Comparison of ENCODE assay signal across 11 cellular contexts in genomic region chr10:79079074-79079397, GRCh38. TPM values are rescaled to one million over a fixed set of nuclear protein-coding genes. Genes with fewer than 3 reads are reported as not detected.
DNase-seq lines count a peak whose midpoint lies in the region; ATAC-seq, FAIRE-seq and TF ChIP-seq lines count a peak whose summit lies in the region.
"Had no signal": no experiment of that assay in that cellular context is flagged by ENCODE, and none has a peak within 500 bp of the region (broad histone marks: within the 10 kb centered on the region; RNA-seq: fewer than 3 reads in every experiment).

No MANE protein-coding gene starts in this region.

- H3K36me3 Mint-ChIP-seq in osteocyte (ENCODE audit: unreplicated experiment): no peaks in the 10 kb centered on the region
- no peaks in the 10 kb centered on the region for H3K36me3 Mint-ChIP-seq in activated CD8-positive, alpha-beta T cell treated with anti-CD3 and anti-CD28 coated beads, Interleukin-2, amount 10 ng/mL, durations not matched to agents 7 days and 5 days (ENCODE audit: low read depth)
- H3K36me3 Mint-ChIP-seq in effector memory CD8-positive, alpha-beta T cell (ENCODE audit: insufficient read depth): peaks cover 4% of the 10 kb centered on the region

- ATAC-seq in A549 (no peak), HG02588 (IDR thresholded peaks at IDR 0.05; ENCODE audit: unreplicated experiment) (no peak)
- no peak for ATAC-seq in activated CD8-positive, alpha-beta T cell treated with anti-CD3 and anti-CD28 coated beads, Interleukin-2, amount 10 ng/mL, durations not matched to agents 7 days and 5 days
- ATAC-seq in effector memory CD8-positive, alpha-beta T cell (replicated peaks): no peak

- TF ChIP-seq CTCF in A549 (IDR thresholded peaks at IDR 0.05) (no peak), NB4 (IDR thresholded peaks at IDR 0.05; ENCODE audit: low read depth, low read length) (no peak), osteocyte (IDR thresholded peaks at IDR 0.05) (no peak)

- peak overlapping the region; percentile 69 to 98 for H3K27ac ChIP-seq in A549
- H3K27ac ChIP-seq in esophagus (ENCODE audit: low read depth in 2 of 2, low read length in 1 of 2): peak overlapping the region; percentile 81 to 88

- peak overlapping the region; percentile 95 for H3K27ac Mint-ChIP-seq in osteocyte (ENCODE audit: unreplicated experiment)
- H3K27ac Mint-ChIP-seq in activated CD8-positive, alpha-beta T cell treated with anti-CD3 and anti-CD28 coated beads, Interleukin-2, amount 10 ng/mL, durations not matched to agents 7 days and 5 days: no peak overlapping the region
- peak overlapping the region in 1 of 2 donors; percentile 66 for H3K27ac Mint-ChIP-seq in effector memory CD8-positive, alpha-beta T cell

- CTCF ChIA-PET in A549 (lab: Yijun Ruan, JAX): interaction anchor here (1.0 to 34.5 kb wide), 5 partner anchors 16 to 1032 kb away, joined by 3 to 373 read pairs (median 4); no protein-coding TSS in a partner anchor
- CTCF ChIA-PET in activated CD8-positive, alpha-beta T cell treated with anti-CD3 and anti-CD28 coated beads, Interleukin-2, amount 10 ng/mL, durations not matched to agents 7 days and 5 days (lab: Charles Lee): no interaction called here

- 100% methylated on average over 1 of the region's 1 CpG for WGBS in A549 (ENCODE audit: missing lambda C conversion rate)
- WGBS in esophagus, 2 donors: 71 to 82% methylated on average over 1 of the region's 1 CpG

- no peak for TF ChIP-seq RAD21 in A549 (conservative IDR thresholded peaks at IDR 0.05 in 1 of 2, IDR thresholded peaks at IDR 0.05 in 1 of 2)

- TF ChIP-seq EP300 in A549 (IDR thresholded peaks at IDR 0.05): no peak

- peak overlapping the region; percentile 74 for H3K4me2 ChIP-seq in A549

- H3K27me3 ChIP-seq in esophagus (ENCODE audit: control insufficient read depth in 1 of 2, insufficient read depth in 2 of 2, low read length in 2 of 2): no peaks in the 10 kb centered on the region

- peaks cover 95% of the 10 kb centered on the region for H3K4me1 Mint-ChIP-seq in osteocyte (ENCODE audit: unreplicated experiment)
- peaks cover 13% of the 10 kb centered on the region for H3K4me1 Mint-ChIP-seq in activated CD8-positive, alpha-beta T cell treated with anti-CD3 and anti-CD28 coated beads, Interleukin-2, amount 10 ng/mL, durations not matched to agents 7 days and 5 days (ENCODE audit: low read depth)
- H3K4me1 Mint-ChIP-seq in effector memory CD8-positive, alpha-beta T cell (ENCODE audit: low read depth in 2 of 2): peaks cover 12 to 29% of the 10 kb centered on the region in 2 donors

- no peak for DNase-seq in A549 (ENCODE audit: low read depth in 1 of 2, low spot score in 1 of 2)
- peak; percentile 82 for DNase-seq in NB4 (ENCODE audit: low read depth)
- no peak for DNase-seq in osteocyte (ENCODE audit: extremely low spot score, unreplicated experiment)
- DNase-seq in activated CD4-positive, CD25-positive, alpha-beta regulatory T cell treated with anti-CD3 and anti-CD28 coated beads, Interleukin-2, amount 50 U/mL, for 72 hours: no peak
- no peak for DNase-seq in activated CD8-positive, alpha-beta T cell treated with anti-CD3 and anti-CD28 coated beads, Interleukin-2, amount 10 ng/mL, durations not matched to agents 7 days and 5 days
- no peak for DNase-seq in effector memory CD8-positive, alpha-beta T cell
- DNase-seq: DMS 273 treated with DMSO at 0.1 percent for 48 hours; effector CD8-positive, alpha-beta T cell; naive B cell had no signal

- H3K4me3 Mint-ChIP-seq in osteocyte (ENCODE audit: unreplicated experiment): no peak overlapping the region
- H3K4me3 Mint-ChIP-seq in activated CD8-positive, alpha-beta T cell treated with anti-CD3 and anti-CD28 coated beads, Interleukin-2, amount 10 ng/mL, durations not matched to agents 7 days and 5 days: no peak overlapping the region
- no peak overlapping the region for H3K4me3 Mint-ChIP-seq in effector memory CD8-positive, alpha-beta T cell

- H3K4me3 ChIP-seq in A549: no peak overlapping the region
- no peak overlapping the region for H3K4me3 ChIP-seq in NB4 (ENCODE audit: low read depth, low read length)
- no peak overlapping the region for H3K4me3 ChIP-seq in esophagus (ENCODE audit: low read depth in 1 of 2, low read length in 2 of 2)

- POLR2A ChIA-PET in A549 (lab: Yijun Ruan, JAX): no interaction called here
- POLR2A ChIA-PET in activated CD8-positive, alpha-beta T cell treated with anti-CD3 and anti-CD28 coated beads, Interleukin-2, amount 10 ng/mL, durations not matched to agents 7 days and 5 days (lab: Charles Lee): no interaction called here

- H3K9me3 Mint-ChIP-seq in osteocyte (ENCODE audit: unreplicated experiment): no peaks in the 10 kb centered on the region
- H3K9me3 Mint-ChIP-seq in activated CD8-positive, alpha-beta T cell treated with anti-CD3 and anti-CD28 coated beads, Interleukin-2, amount 10 ng/mL, durations not matched to agents 7 days and 5 days (ENCODE audit: insufficient read depth): no peaks in the 10 kb centered on the region
- H3K9me3 Mint-ChIP-seq in effector memory CD8-positive, alpha-beta T cell: no peaks in the 10 kb centered on the region

- FAIRE-seq in A549 (lab: Jason Lieb, UNC): no peak

- no peak for TF ChIP-seq POLR2A in A549 (IDR thresholded peaks at IDR 0.05; ENCODE audit: low read length)
- no peak for TF ChIP-seq POLR2A in NB4 (IDR thresholded peaks at IDR 0.05; ENCODE audit: extremely low read depth, insufficient read length)

- H3K9me3 ChIP-seq in A549 (no peaks in the 10 kb centered on the region), esophagus (ENCODE audit: control insufficient read depth in 2 of 2, insufficient read depth in 1 of 2, low read depth in 1 of 2, low read length in 1 of 2) (no peaks in the 10 kb centered on the region)

- H3K4me1 ChIP-seq in A549 (peaks cover 100% of the 10 kb centered on the region), esophagus (ENCODE audit: control insufficient read depth in 2 of 2, insufficient read depth in 2 of 2, low read length in 1 of 2) (peaks cover 43 to 87% of the 10 kb centered on the region in 2 donors)

- H3K27me3 Mint-ChIP-seq in osteocyte (ENCODE audit: unreplicated experiment): no peaks in the 10 kb centered on the region
- H3K27me3 Mint-ChIP-seq in activated CD8-positive, alpha-beta T cell treated with anti-CD3 and anti-CD28 coated beads, Interleukin-2, amount 10 ng/mL, durations not matched to agents 7 days and 5 days (ENCODE audit: low read depth): no peaks in the 10 kb centered on the region
- no peaks in the 10 kb centered on the region for H3K27me3 Mint-ChIP-seq in effector memory CD8-positive, alpha-beta T cell

- H3K36me3 ChIP-seq in esophagus (ENCODE audit: control insufficient read depth in 2 of 2, insufficient read depth in 2 of 2, low read length in 1 of 2): peaks cover 0 to 5% of the 10 kb centered on the region in 2 donors

TF ChIP-seq in A549, 52 proteins besides CTCF, POLR2A, EP300 and RAD21:
- no peak for TF ChIP-seq HEYL (CRISPR knock-in tag; IDR thresholded peaks at IDR 0.05)
- TF ChIP-seq RARB (CRISPR knock-in tag; IDR thresholded peaks at IDR 0.05): no peak
- TF ChIP-seq, protein P1, sequence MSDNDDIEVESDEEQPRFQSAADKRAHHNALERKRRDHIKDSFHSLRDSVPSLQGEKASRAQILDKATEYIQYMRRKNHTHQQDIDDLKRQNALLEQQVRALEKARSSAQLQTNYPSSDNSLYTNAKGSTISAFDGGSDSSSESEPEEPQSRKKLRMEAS (IDR thresholded peaks at IDR 0.05): no peak
- TF ChIP-seq GATA3 (IDR thresholded peaks at IDR 0.05; ENCODE audit: borderline replicate concordance): no peak
- TF ChIP-seq MAFK (IDR thresholded peaks at IDR 0.05; ENCODE audit: partially characterized antibody): no peak
- no peak for TF ChIP-seq EHMT2 (IDR thresholded peaks at IDR 0.05; ENCODE audit: low read depth)
- no peak for TF ChIP-seq NPAS2 (CRISPR knock-in tag; IDR thresholded peaks at IDR 0.05; ENCODE audit: borderline replicate concordance)
- no peak for TF ChIP-seq CBX2 (IDR thresholded peaks at IDR 0.05; ENCODE audit: borderline replicate concordance, low read depth)
- TF ChIP-seq FOSL2 (IDR thresholded peaks at IDR 0.05): no peak
- TF ChIP-seq FOSL2 (CRISPR knock-in tag; IDR thresholded peaks at IDR 0.05): no peak
- no peak for TF ChIP-seq CHD2 (IDR thresholded peaks at IDR 0.05; ENCODE audit: low read length, partially characterized antibody)

RNA-seq across cellular contexts. Expression of gene ZMIZ1, which starts 10.3 kb away (rescaled TPM):
- polyA plus RNA-seq in A549 (2011; rRNA removed) (8.1 and 14.7 TPM in 2 replicates), A549 (2017; fragmentation: RNase III; extraction: RNeasy Plus Mini Kit Qiagen cat#74134 plus additional on column Dnase treatment) (29.1 to 30.3 TPM (median 30.1 TPM) in 3 replicates), esophagus (10 to 100 TPM; 29.2 to 29.7 TPM)
- 31.6 and 42.1 TPM in 2 replicates for polyA plus RNA-seq in A549 (2012; cell fraction: cytosol; rRNA removed)
- 63.3 and 68.3 TPM in 2 replicates for polyA plus RNA-seq in A549 (2012; cell fraction: nucleus; rRNA removed)
- 16.1 and 17.8 TPM in 2 replicates for polyA minus RNA-seq in A549 (2011; rRNA and poly(A)+ RNA removed)
- total RNA-seq in osteocyte: 90.5 and 96.0 TPM in 2 replicates
- 10 to 100 TPM; 39.9 to 40.6 TPM for total RNA-seq in activated CD8-positive, alpha-beta T cell treated with anti-CD3 and anti-CD28 coated beads, Interleukin-2, amount 10 ng/mL, durations not matched to agents 7 days and 5 days
